In the genomic region with DNA sequence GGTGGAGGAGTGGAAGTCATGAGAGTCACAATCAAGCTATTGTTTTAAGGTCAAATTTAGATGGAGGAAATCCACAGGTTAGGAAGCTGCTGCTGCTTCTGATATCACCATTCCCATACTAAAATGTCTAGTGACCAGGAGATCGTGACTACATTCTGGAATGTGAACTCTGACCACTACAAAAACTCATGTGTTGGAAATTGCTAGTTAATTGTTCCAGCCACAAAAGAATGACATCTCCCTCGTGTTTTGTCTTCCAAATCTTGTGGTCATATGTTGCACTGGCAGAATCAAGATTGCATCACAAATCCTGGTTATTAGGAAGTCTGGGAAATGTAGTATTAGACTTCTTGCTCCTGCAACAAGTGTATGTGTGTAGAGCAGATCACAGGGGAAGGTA, we compare ENCODE assay signal across 13 cellular contexts.
DNase-seq lines count a peak whose midpoint lies in the region; ATAC-seq and TF ChIP-seq lines count a peak whose summit lies in the region.
"Had no signal": no experiment of that assay in that cellular context is flagged by ENCODE, and none has a peak within 500 bp of the region (broad histone marks: within the 10 kb centered on the region; RNA-seq: fewer than 3 reads in every experiment).

No MANE protein-coding gene starts in this region.

- no peak overlapping the region for H4K5ac ChIP-seq in mesendoderm (ENCODE audit: low read length)

- H2BK15ac ChIP-seq in mesendoderm (replicated peaks; ENCODE audit: low read depth), result no peak overlapping the region

- no peaks in the 10 kb centered on the region for H3K79me1 ChIP-seq in mesendoderm (ENCODE audit: low read length)

- ATAC-seq in GM18909 (IDR thresholded peaks at IDR 0.05; ENCODE audit: poor library complexity, unreplicated experiment), result no peak
- no peak for ATAC-seq in GM18511 (IDR thresholded peaks at IDR 0.05; ENCODE audit: unreplicated experiment)
- ATAC-seq: effector memory CD8-positive, alpha-beta T cell had no signal

- H3K18ac ChIP-seq in mesendoderm (ENCODE audit: low read length), result no peak overlapping the region

- no peak overlapping the region for H2BK120ac ChIP-seq in mesendoderm (ENCODE audit: low read depth, low read length)

- H2AK5ac ChIP-seq in mesendoderm (ENCODE audit: low read length), result no peak overlapping the region

- in situ Hi-C loops in G401 (cut with HindIII; ENCODE audit: low sequenced_read_pairs), result no loop called here

- no peak overlapping the region for H3K9ac ChIP-seq in mesendoderm (ENCODE audit: low read length)
- H3K9ac ChIP-seq: KMS-11 had no signal

- no peak overlapping the region for H3K23ac ChIP-seq in mesendoderm (ENCODE audit: low read length)

- no peaks in the 10 kb centered on the region for H3K27me3 ChIP-seq in mesendoderm (ENCODE audit: insufficient read depth, low read length, poor library complexity)

- no peak overlapping the region for H3K4ac ChIP-seq in mesendoderm (ENCODE audit: low read depth, low read length)

- H3K36me3 ChIP-seq in mesendoderm (ENCODE audit: control insufficient read depth, insufficient read depth, low read length), result no peaks in the 10 kb centered on the region

- no peaks in the 10 kb centered on the region for H3K79me2 ChIP-seq in mesendoderm (ENCODE audit: control insufficient read depth, insufficient read depth, low read length)

- H3K4me3 ChIP-seq in epithelial cell of esophagus (ENCODE audit: low read length), result no peak overlapping the region
- no peak overlapping the region for H3K4me3 ChIP-seq in mesendoderm (ENCODE audit: low read length)

- H3K4me2 ChIP-seq in mesendoderm (ENCODE audit: low read length), result no peak overlapping the region
- H3K4me2 ChIP-seq: KMS-11 had no signal

- H3K4me1 ChIP-seq in mesendoderm (ENCODE audit: control insufficient read depth, low read depth, low read length), result no peaks in the 10 kb centered on the region

- H3K27ac ChIP-seq in mesendoderm (ENCODE audit: low read depth, low read length), result no peak overlapping the region
- H3K27ac ChIP-seq: KMS-11 had no signal

- H4K8ac ChIP-seq in mesendoderm (ENCODE audit: low read depth, low read length), result no peak overlapping the region

- DNase-seq in EH (ENCODE audit: low read depth), result peak; percentile 60
- DNase-seq in OCI-M1 (lab: John Stamatoyannopoulos, UW), result peak; percentile 54
- DNase-seq in epithelial cell of esophagus (ENCODE audit: low read depth), result peak; percentile 9
- peak; percentile 33 for DNase-seq in mesendoderm
- DNase-seq in medulla oblongata (ENCODE audit: extremely low spot score), result no peak
- DNase-seq in G401 (ENCODE audit: low spot score), result no peak
- DNase-seq: activated CD4-positive, alpha-beta T cell treated with anti-CD3 and anti-CD28 coated beads, Interleukin-2, amount 10 ng/mL, durations not matched to agents 24 days and 14 days; activated naive CD4-positive, alpha-beta T cell treated with Interleukin-2 at 50 U/mL for 16 hours; effector memory CD8-positive, alpha-beta T cell; NCI-H446 treated with DMSO at 0.1 percent for 48 hours had no signal

- no peak overlapping the region for H2BK5ac ChIP-seq in mesendoderm (ENCODE audit: low read length)

- TF ChIP-seq CTCF in epithelial cell of esophagus (IDR thresholded peaks at IDR 0.05; ENCODE audit: insufficient read depth, low read depth, low read length, missing control alignments), result no peak

- WGBS in mesendoderm (ENCODE audit: extremely low coverage, insufficient coverage, low lambda C conversion rate), result no CpG with 5 or more reads among the region's 2 CpGs

- no peak overlapping the region for H3K56ac ChIP-seq in mesendoderm (ENCODE audit: low read length)

Comparison
In these comparisons a context has a peak if more than half of its experiments do, and no peak if none do; other contexts are left out.
1. DNase-seq: peak in EH (single experiment), OCI-M1 (single experiment), epithelial cell of esophagus (single experiment) and mesendoderm (single experiment); none in medulla oblongata (single experiment) and G401 (single experiment).